In the genomic region with DNA sequence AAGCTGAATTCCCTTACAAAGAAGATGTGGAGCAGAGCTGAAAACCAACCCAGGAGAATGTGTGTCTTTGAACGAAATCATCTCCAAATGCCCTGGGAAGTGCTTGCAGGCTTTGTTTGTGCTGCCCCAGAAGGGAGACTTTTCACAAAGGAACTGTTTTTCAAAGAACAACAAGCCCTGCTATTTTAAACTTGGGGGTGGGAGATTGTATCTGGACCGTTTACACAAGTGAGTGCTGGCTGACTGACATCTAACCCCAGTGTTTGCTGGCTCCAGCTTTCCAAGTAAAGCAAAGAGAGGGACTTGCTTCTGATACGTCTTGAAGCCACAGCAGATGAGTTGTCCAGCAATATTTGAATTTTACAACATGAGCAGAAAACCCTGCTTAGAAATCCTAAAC, we compare ENCODE assay signal across 12 cellular contexts. TPM values are rescaled to one million over a fixed set of nuclear protein-coding genes. Genes with fewer than 3 reads are reported as not detected.
DNase-seq lines count a peak whose midpoint lies in the region; ATAC-seq and TF ChIP-seq lines count a peak whose summit lies in the region.
"Had no signal": no experiment of that assay in that cellular context is flagged by ENCODE, and none has a peak within 500 bp of the region (broad histone marks: within the 10 kb centered on the region; RNA-seq: fewer than 3 reads in every experiment).

No MANE protein-coding gene starts in this region.

- POLR2A ChIA-PET in PC-3 (lab: Charles Lee; ENCODE audit: unreplicated experiment), result no interaction called here
- POLR2A ChIA-PET in activated CD8-positive, alpha-beta T cell treated with anti-CD3 and anti-CD28 coated beads, Interleukin-2, amount 10 ng/mL, durations not matched to agents 7 days and 5 days (lab: Charles Lee), result no interaction called here

- no peaks in the 10 kb centered on the region for H3K9me3 ChIP-seq in PC-3 (ENCODE audit: low read length)
- peaks cover 0 to 11% of the 10 kb centered on the region in 2 donors for H3K9me3 ChIP-seq in neuronal stem cell (replicated peaks in 1 of 2; ENCODE audit: control insufficient read depth in 2 of 2, insufficient read depth in 1 of 2, low read depth in 1 of 2, low read length in 2 of 2)

- no peak overlapping the region for H2BK120ac ChIP-seq in neuronal stem cell (ENCODE audit: low read depth, low read length)

- H3K27me3 ChIP-seq in PC-3 (ENCODE audit: low read length) (no peaks in the 10 kb centered on the region), neuronal stem cell (ENCODE audit: control insufficient read depth in 3 of 3, insufficient read depth in 3 of 3, low read depth in 1 of 3, low read length in 3 of 3) (no peaks in the 10 kb centered on the region)

- H2AFZ ChIP-seq in PC-3 (ENCODE audit: low read length) (peak overlapping the region; percentile 56; the same call in 1 of the 2 replicates), neuronal stem cell (ENCODE audit: low read length) (peak overlapping the region; percentile 94)

- no peak overlapping the region for H2BK12ac ChIP-seq in neuronal stem cell (ENCODE audit: low read length)

- no CpG with 5 or more reads among the region's 3 CpGs for WGBS in neuronal stem cell (ENCODE audit: extremely low coverage in 2 of 2, insufficient read length in 2 of 2, insufficient replicate concordance in 1 of 2), 2 donors

- no peaks in the 10 kb centered on the region for H4K20me1 ChIP-seq in PC-3 (ENCODE audit: low read length)

- no peak overlapping the region for H4K8ac ChIP-seq in neuronal stem cell (ENCODE audit: low read depth, low read length)

- no peak overlapping the region for H4K91ac ChIP-seq in neuronal stem cell (ENCODE audit: low read depth, low read length, poor library complexity)

- H3K36me3 ChIP-seq in PC-3 (ENCODE audit: low read depth, low read length) (no peaks in the 10 kb centered on the region), neuronal stem cell (replicated peaks in 1 of 2; ENCODE audit: control insufficient read depth in 2 of 2, insufficient read depth in 2 of 2, low read length in 2 of 2) (peaks cover 0 to 27% of the 10 kb centered on the region in 2 donors)

- peaks cover 45% of the 10 kb centered on the region for H3K27me3 Mint-ChIP-seq in activated CD8-positive, alpha-beta T cell treated with anti-CD3 and anti-CD28 coated beads, Interleukin-2, amount 10 ng/mL, durations not matched to agents 7 days and 5 days (ENCODE audit: low read depth)

- no peaks in the 10 kb centered on the region for H3K79me2 ChIP-seq in PC-3 (ENCODE audit: low read length)

- no peak for TF ChIP-seq CTCF in PC-3 (conservative IDR thresholded peaks at IDR 0.05; ENCODE audit: low read depth, low read length)
- no peak for TF ChIP-seq CTCF in fibroblast of mammary gland (conservative IDR thresholded peaks at IDR 0.05; ENCODE audit: control insufficient read depth, insufficient read depth, low read depth, low read length)

- CTCF ChIA-PET in PC-3 (lab: Charles Lee), result no interaction called here
- CTCF ChIA-PET in activated CD8-positive, alpha-beta T cell treated with anti-CD3 and anti-CD28 coated beads, Interleukin-2, amount 10 ng/mL, durations not matched to agents 7 days and 5 days (lab: Charles Lee), result no interaction called here

- intact Hi-C loops in PC-3 (cut with micrococcal nuclease), result no loop called here

- BruUV-seq in PC-3 (replicated peaks; lab: Mats Ljungman, UMichigan), result no TSS peak

- H2BK15ac ChIP-seq in neuronal stem cell (ENCODE audit: low read length), result no peak overlapping the region

- H2AK5ac ChIP-seq in neuronal stem cell (ENCODE audit: low read depth, low read length), result no peak overlapping the region

- H3K23ac ChIP-seq in neuronal stem cell (ENCODE audit: low read depth, low read length, poor library complexity), result no peak overlapping the region

- no peak overlapping the region for H3K9ac ChIP-seq in PC-3 (ENCODE audit: low read length)
- H3K9ac ChIP-seq in neuronal stem cell (ENCODE audit: low read depth, low read length, poor library complexity), result no peak overlapping the region

- no peak overlapping the region for H3K4me2 ChIP-seq in PC-3 (ENCODE audit: low read length)
- H3K4me2 ChIP-seq in neuronal stem cell (ENCODE audit: insufficient read depth, low read length, poor library complexity, severe bottlenecking), result peak overlapping the region; percentile 58

- H3K27ac Mint-ChIP-seq in activated CD8-positive, alpha-beta T cell treated with anti-CD3 and anti-CD28 coated beads, Interleukin-2, amount 10 ng/mL, durations not matched to agents 7 days and 5 days, result no peak overlapping the region
- H3K27ac Mint-ChIP-seq: activated naive CD4-positive, alpha-beta T cell treated with anti-CD3 and anti-CD28 coated beads, Interleukin-2, amount 50 U/mL, for 24 hours had no signal

- DNase-seq in EH (ENCODE audit: low read depth), result peak; percentile 38
- DNase-seq in PC-3, result no peak
- DNase-seq in fibroblast of mammary gland (ENCODE audit: low read depth), result peak; percentile 17
- no peak for DNase-seq in neuronal stem cell (ENCODE audit: low spot score)
- DNase-seq in SKM-1 treated with dmso at 0.1 percent for 144 hours (lab: John Stamatoyannopoulos, UW; ENCODE audit: unreplicated experiment), result no peak
- DNase-seq in NCI-H345 (lab: John Stamatoyannopoulos, UW), result no peak
- DNase-seq in NCI-H1105 (lab: John Stamatoyannopoulos, UW), result no peak
- DNase-seq in activated CD8-positive, alpha-beta T cell treated with anti-CD3 and anti-CD28 coated beads, Interleukin-2, amount 10 ng/mL, durations not matched to agents 7 days and 5 days, result no peak
- DNase-seq: NCI-H2171; SHP77; stimulated activated naive CD4-positive, alpha-beta T cell treated with Interleukin-2 at 50 U/mL for 16 hours had no signal

- no peaks in the 10 kb centered on the region for H3K9me3 Mint-ChIP-seq in activated CD8-positive, alpha-beta T cell treated with anti-CD3 and anti-CD28 coated beads, Interleukin-2, amount 10 ng/mL, durations not matched to agents 7 days and 5 days (ENCODE audit: insufficient read depth)
- H3K9me3 Mint-ChIP-seq: activated naive CD4-positive, alpha-beta T cell treated with anti-CD3 and anti-CD28 coated beads, Interleukin-2, amount 50 U/mL, for 24 hours had no signal

- H3K27ac ChIP-seq in PC-3 (ENCODE audit: low read length), result no peak overlapping the region
- H3K27ac ChIP-seq in neuronal stem cell (replicated peaks; ENCODE audit: low read length), result peak overlapping the region; percentile 65

- peaks cover 3% of the 10 kb centered on the region for H3K79me1 ChIP-seq in neuronal stem cell (ENCODE audit: low read depth, low read length)

- no peaks in the 10 kb centered on the region for H3F3A ChIP-seq in PC-3 (ENCODE audit: low read length, unreplicated experiment)

- H3K14ac ChIP-seq in neuronal stem cell (ENCODE audit: low read length), result no peak overlapping the region

- no peak overlapping the region for H3K4me3 Mint-ChIP-seq in activated CD8-positive, alpha-beta T cell treated with anti-CD3 and anti-CD28 coated beads, Interleukin-2, amount 10 ng/mL, durations not matched to agents 7 days and 5 days
- H3K4me3 Mint-ChIP-seq: activated naive CD4-positive, alpha-beta T cell treated with anti-CD3 and anti-CD28 coated beads, Interleukin-2, amount 50 U/mL, for 24 hours had no signal

- H3K36me3 Mint-ChIP-seq in activated CD8-positive, alpha-beta T cell treated with anti-CD3 and anti-CD28 coated beads, Interleukin-2, amount 10 ng/mL, durations not matched to agents 7 days and 5 days (ENCODE audit: low read depth), result no peaks in the 10 kb centered on the region
- H3K36me3 Mint-ChIP-seq: activated naive CD4-positive, alpha-beta T cell treated with anti-CD3 and anti-CD28 coated beads, Interleukin-2, amount 50 U/mL, for 24 hours had no signal

- no peaks in the 10 kb centered on the region for H3K9me2 ChIP-seq in PC-3 (replicated peaks; ENCODE audit: low read length)

- H2BK5ac ChIP-seq in neuronal stem cell (ENCODE audit: low read length), result no peak overlapping the region

- H3K4me1 Mint-ChIP-seq in activated CD8-positive, alpha-beta T cell treated with anti-CD3 and anti-CD28 coated beads, Interleukin-2, amount 10 ng/mL, durations not matched to agents 7 days and 5 days (ENCODE audit: low read depth), result peaks cover 2% of the 10 kb centered on the region

- H3K4ac ChIP-seq in neuronal stem cell (ENCODE audit: low read length), result no peak overlapping the region

- H3K4me3 ChIP-seq in PC-3 (ENCODE audit: low read length), result no peak overlapping the region
- H3K4me3 ChIP-seq in fibroblast of mammary gland (ENCODE audit: control insufficient read depth, low read depth, low read length), result peak overlapping the region; percentile 78
- H3K4me3 ChIP-seq in neuronal stem cell (ENCODE audit: low read length in 2 of 2), result peak overlapping the region; percentile 52 to 71

- H3K18ac ChIP-seq in neuronal stem cell (ENCODE audit: low read length), result no peak overlapping the region

- no peak for ATAC-seq in PC-3
- no peak for ATAC-seq in activated CD8-positive, alpha-beta T cell treated with anti-CD3 and anti-CD28 coated beads, Interleukin-2, amount 10 ng/mL, durations not matched to agents 7 days and 5 days

- peaks cover 28% of the 10 kb centered on the region for H3K4me1 ChIP-seq in PC-3 (ENCODE audit: insufficient read depth, low read length)
- H3K4me1 ChIP-seq in neuronal stem cell (ENCODE audit: control insufficient read depth in 2 of 2, insufficient read depth in 1 of 2, low read depth in 1 of 2, low read length in 2 of 2), result peaks cover 13% of the 10 kb centered on the region in 2 donors

RNA-seq across cellular contexts. Expression of gene ADAMTS12, which starts 1.6 kb away (rescaled TPM):
- total RNA-seq in PC-3 (2014; rRNA removed), result 0.18 and 3.3 TPM in 2 replicates
- polyA plus RNA-seq in neuronal stem cell (2013, experiment 1 of 2), result 11.1 TPM
- 10.7 TPM for polyA plus RNA-seq in neuronal stem cell (2013, experiment 2 of 2)
- not detected for total RNA-seq in activated CD8-positive, alpha-beta T cell treated with anti-CD3 and anti-CD28 coated beads, Interleukin-2, amount 10 ng/mL, durations not matched to agents 7 days and 5 days

RNA-seq across cellular contexts. Expression of gene RXFP3, which starts 46.0 kb away (rescaled TPM):
- not detected in 2 replicates for total RNA-seq in PC-3 (2014; rRNA removed)
- not detected for polyA plus RNA-seq in neuronal stem cell (2013, experiment 1 of 2)
- not detected for polyA plus RNA-seq in neuronal stem cell (2013, experiment 2 of 2)
- not detected for total RNA-seq in activated CD8-positive, alpha-beta T cell treated with anti-CD3 and anti-CD28 coated beads, Interleukin-2, amount 10 ng/mL, durations not matched to agents 7 days and 5 days

Comparison
In these comparisons a context has a peak if more than half of its experiments do, and no peak if none do; other contexts are left out.
1. DNase-seq: peak in EH (single experiment) and fibroblast of mammary gland (single experiment); none in PC-3 (single experiment), neuronal stem cell (single experiment), SKM-1 treated with dmso at 0.1 percent for 144 hours (single experiment), NCI-H345 (single experiment), NCI-H1105 (single experiment) and activated CD8-positive, alpha-beta T cell treated with anti-CD3 and anti-CD28 coated beads, Interleukin-2, amount 10 ng/mL, durations not matched to agents 7 days and 5 days (single experiment).